In genomic region chr2:196783431-196784094, GRCh38 we compare ENCODE assay signal across 10 cellular contexts. TPM values are rescaled to one million over a fixed set of nuclear protein-coding genes. Genes with fewer than 3 reads are reported as not detected.
A peak's percentile ranks its signal among the peaks of the same experiment; 100 is the strongest.
DNase-seq lines count a peak whose midpoint lies in the region; ATAC-seq and TF ChIP-seq lines count a peak whose summit lies in the region.
"Had no signal": no experiment of that assay in that cellular context is flagged by ENCODE, and none has a peak within 500 bp of the region (broad histone marks: within the 10 kb centered on the region; RNA-seq: fewer than 3 reads in every experiment).

No MANE protein-coding gene starts in this region.

- 90 to 92% methylated on average over 4 of the region's 4 CpGs for WGBS in lower leg skin, 2 donors

- H3K4me3 Mint-ChIP-seq in activated T-helper 2 cell treated with anti-CD3 and anti-CD28 coated beads, Interferon-gamma antibody, Interleukin-2, Interleukin-4, amounts not matched to agents 10 μg/mL and 5 μg/mL and 100 μg/mL, durations not matched to agents 14 hours and 24 hours and 36 hours (ENCODE audit: low read depth) = no peak overlapping the region
- H3K4me3 Mint-ChIP-seq in CD14-positive monocyte = no peak overlapping the region

- H3K4me1 Mint-ChIP-seq in activated T-helper 2 cell treated with anti-CD3 and anti-CD28 coated beads, Interferon-gamma antibody, Interleukin-2, Interleukin-4, amounts not matched to agents 10 μg/mL and 5 μg/mL and 100 μg/mL, durations not matched to agents 14 hours and 24 hours and 36 hours (ENCODE audit: low read depth) = peaks cover 8% of the 10 kb centered on the region
- no peaks in the 10 kb centered on the region for H3K4me1 Mint-ChIP-seq in CD14-positive monocyte

- peak overlapping the region; percentile 56 for H3K27ac Mint-ChIP-seq in activated T-helper 2 cell treated with anti-CD3 and anti-CD28 coated beads, Interferon-gamma antibody, Interleukin-2, Interleukin-4, amounts not matched to agents 10 μg/mL and 5 μg/mL and 100 μg/mL, durations not matched to agents 14 hours and 24 hours and 36 hours
- H3K27ac Mint-ChIP-seq in CD14-positive monocyte = peak overlapping the region in 1 of 7 donors; percentile 21

- ATAC-seq in GM18867 (IDR thresholded peaks at IDR 0.05; ENCODE audit: unreplicated experiment) (peak; percentile 59), HG02870 (IDR thresholded peaks at IDR 0.05; ENCODE audit: unreplicated experiment) (peak; percentile 85), HG03469 (IDR thresholded peaks at IDR 0.05; ENCODE audit: unreplicated experiment) (no peak)
- ATAC-seq: left lobe of liver had no signal

- peaks cover 40% of the 10 kb centered on the region for H3K36me3 Mint-ChIP-seq in activated T-helper 2 cell treated with anti-CD3 and anti-CD28 coated beads, Interferon-gamma antibody, Interleukin-2, Interleukin-4, amounts not matched to agents 10 μg/mL and 5 μg/mL and 100 μg/mL, durations not matched to agents 14 hours and 24 hours and 36 hours (ENCODE audit: low read depth)
- peaks cover 47 to 55% of the 10 kb centered on the region in 2 donors for H3K36me3 Mint-ChIP-seq in CD14-positive monocyte

- no peaks in the 10 kb centered on the region for H3K27me3 Mint-ChIP-seq in activated T-helper 2 cell treated with anti-CD3 and anti-CD28 coated beads, Interferon-gamma antibody, Interleukin-2, Interleukin-4, amounts not matched to agents 10 μg/mL and 5 μg/mL and 100 μg/mL, durations not matched to agents 14 hours and 24 hours and 36 hours (ENCODE audit: low read depth)
- no peaks in the 10 kb centered on the region for H3K27me3 Mint-ChIP-seq in CD14-positive monocyte (ENCODE audit: low read depth in 3 of 3)

- intact Hi-C loops in activated T-helper 2 cell treated with anti-CD3 and anti-CD28 coated beads, Interferon-gamma antibody, Interleukin-2, Interleukin-4, amounts not matched to agents 10 μg/mL and 5 μg/mL and 100 μg/mL, durations not matched to agents 14 hours and 24 hours and 36 hours (cut with micrococcal nuclease) = no loop called here
- intact Hi-C loops in CD14-positive monocyte (cut with micrococcal nuclease) = no loop called here
- intact Hi-C loops in lower leg skin (cut with DNase I; ENCODE audit: low total_unique reads) = no loop called here

- no peak for DNase-seq in activated T-helper 2 cell treated with anti-CD3 and anti-CD28 coated beads, Interferon-gamma antibody, Interleukin-2, Interleukin-4, amounts not matched to agents 10 μg/mL and 5 μg/mL and 100 μg/mL, durations not matched to agents 14 hours and 24 hours and 36 hours (ENCODE audit: low spot score)
- DNase-seq in non-pigmented ciliary epithelial cell (ENCODE audit: low read depth) (peak; percentile 35), CD14-positive monocyte (ENCODE audit: low spot score) (no peak), lower leg skin (ENCODE audit: low spot score in 2 of 2) (no peak), T-helper 9 cell (no peak)

- no peak for TF ChIP-seq CTCF in CD14-positive monocyte (IDR thresholded peaks at IDR 0.05)
- TF ChIP-seq CTCF in lower leg skin (IDR thresholded peaks at IDR 0.05) = no peak

- no peak overlapping the region for H3K4me3 ChIP-seq in lower leg skin (ENCODE audit: low read depth, poor library complexity, severe bottlenecking)

- H3K9me3 Mint-ChIP-seq in activated T-helper 2 cell treated with anti-CD3 and anti-CD28 coated beads, Interferon-gamma antibody, Interleukin-2, Interleukin-4, amounts not matched to agents 10 μg/mL and 5 μg/mL and 100 μg/mL, durations not matched to agents 14 hours and 24 hours and 36 hours = no peaks in the 10 kb centered on the region
- H3K9me3 Mint-ChIP-seq in CD14-positive monocyte = no peaks in the 10 kb centered on the region

- no peak for TF ChIP-seq POLR2A in lower leg skin (IDR thresholded peaks at IDR 0.05)

RNA-seq across cellular contexts. Expression of gene GTF3C3, which starts 15.9 kb away (rescaled TPM):
- total RNA-seq in activated T-helper 2 cell treated with anti-CD3 and anti-CD28 coated beads, Interferon-gamma antibody, Interleukin-2, Interleukin-4, amounts not matched to agents 10 μg/mL and 5 μg/mL and 100 μg/mL, durations not matched to agents 14 hours and 24 hours and 36 hours = 65.8 and 68.2 TPM in 2 replicates
- 10 to 100 TPM in 1 of 2 donors, 1 to 10 TPM in 1; 5.0 to 11.2 TPM for polyA plus RNA-seq in CD14-positive monocyte
- total RNA-seq in lower leg skin = 10 to 100 TPM; 22.9 to 29.6 (median 26.3) TPM

RNA-seq across cellular contexts. Expression of gene C2orf66, which starts 25.6 kb away (rescaled TPM):
- total RNA-seq in activated T-helper 2 cell treated with anti-CD3 and anti-CD28 coated beads, Interferon-gamma antibody, Interleukin-2, Interleukin-4, amounts not matched to agents 10 μg/mL and 5 μg/mL and 100 μg/mL, durations not matched to agents 14 hours and 24 hours and 36 hours = 0.25 TPM in 2 replicates
- polyA plus RNA-seq in CD14-positive monocyte = not detected
- total RNA-seq in lower leg skin = under 1 TPM in 1 of 4 donors, not detected in 3; 0.13 TPM
- total RNA-seq: left lobe of liver, SK-MEL-5 had no signal
